Comparison of ENCODE assay signal across 8 cellular contexts in the genomic region with DNA sequence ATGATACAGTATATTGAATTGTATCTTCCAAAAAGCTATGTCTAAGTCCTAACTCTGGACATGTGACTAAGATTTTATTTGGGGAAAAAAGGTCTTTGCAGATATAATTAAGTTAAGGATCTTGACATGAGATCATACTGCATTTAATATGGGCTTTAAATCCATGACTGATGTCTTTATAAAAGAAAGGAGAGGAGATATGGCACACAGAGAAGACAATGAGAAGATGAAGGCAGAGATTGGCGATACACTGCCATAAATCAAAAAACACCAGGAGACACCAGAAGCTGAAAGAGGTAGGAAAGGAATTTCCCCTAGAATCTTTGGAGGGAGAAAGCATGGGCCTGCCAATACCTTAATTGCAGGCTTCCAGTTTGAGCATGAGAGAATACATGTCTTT.
"Had no signal": no experiment of that assay in that cellular context is flagged by ENCODE, and none has a peak within 500 bp of the region (broad histone marks: within the 10 kb centered on the region; RNA-seq: fewer than 3 reads in every experiment).

No MANE protein-coding gene starts in this region.

- DNase-seq: GM23248, GOT3, H7, H9, HCEC 1CT, HFFc6 had no signal

- H3K9ac ChIP-seq: GM23248 had no signal

- H3K27ac ChIP-seq: GM23248 had no signal

- H3K4me3 Mint-ChIP-seq: H9, HFFc6 had no signal

- H3K9me3 Mint-ChIP-seq: H9 had no signal

- H3K9me3 ChIP-seq: HAP-1 had no signal

- H3K36me3 ChIP-seq: HAP-1 had no signal

- H3K27ac Mint-ChIP-seq: H9, HFFc6 had no signal

- ATAC-seq: HCT116 had no signal

- H3K4me3 ChIP-seq: GM23248, HAP-1 had no signal

- H2AFZ ChIP-seq: GM23248 had no signal

- H3K4me1 ChIP-seq: HAP-1 had no signal
